8 cellular contexts compared by ENCODE assay signal in genomic region chr2:69968609-69969008, GRCh38.
"Had no signal": no experiment of that assay in that cellular context is flagged by ENCODE, and none has a peak within 500 bp of the region (broad histone marks: within the 10 kb centered on the region; RNA-seq: fewer than 3 reads in every experiment).

No MANE protein-coding gene starts in this region.

- H3K27me3 Mint-ChIP-seq: IgD-negative memory B cell had no signal

- H3K4me3 Mint-ChIP-seq: IgD-negative memory B cell had no signal

- ATAC-seq: HCT116 had no signal

- DNase-seq: GM23248, H7, KBM-7 had no signal

- H3K27ac Mint-ChIP-seq: IgD-negative memory B cell had no signal

- H3K4me1 ChIP-seq: HAP-1 had no signal

- H3K27ac ChIP-seq: GM23248, KMS-11 had no signal

- H2AFZ ChIP-seq: GM23248 had no signal

- FAIRE-seq: HTR-8/SVneo had no signal

- H3K9me3 Mint-ChIP-seq: IgD-negative memory B cell had no signal

- H3K9me3 ChIP-seq: HAP-1 had no signal

- H3K9ac ChIP-seq: GM23248, KMS-11 had no signal

- H3K4me3 ChIP-seq: GM23248, HAP-1 had no signal

- H3K4me2 ChIP-seq: KMS-11 had no signal

- H3K36me3 ChIP-seq: HAP-1 had no signal
